Comparison of ENCODE assay signal across 20 cellular contexts in the genomic region with DNA sequence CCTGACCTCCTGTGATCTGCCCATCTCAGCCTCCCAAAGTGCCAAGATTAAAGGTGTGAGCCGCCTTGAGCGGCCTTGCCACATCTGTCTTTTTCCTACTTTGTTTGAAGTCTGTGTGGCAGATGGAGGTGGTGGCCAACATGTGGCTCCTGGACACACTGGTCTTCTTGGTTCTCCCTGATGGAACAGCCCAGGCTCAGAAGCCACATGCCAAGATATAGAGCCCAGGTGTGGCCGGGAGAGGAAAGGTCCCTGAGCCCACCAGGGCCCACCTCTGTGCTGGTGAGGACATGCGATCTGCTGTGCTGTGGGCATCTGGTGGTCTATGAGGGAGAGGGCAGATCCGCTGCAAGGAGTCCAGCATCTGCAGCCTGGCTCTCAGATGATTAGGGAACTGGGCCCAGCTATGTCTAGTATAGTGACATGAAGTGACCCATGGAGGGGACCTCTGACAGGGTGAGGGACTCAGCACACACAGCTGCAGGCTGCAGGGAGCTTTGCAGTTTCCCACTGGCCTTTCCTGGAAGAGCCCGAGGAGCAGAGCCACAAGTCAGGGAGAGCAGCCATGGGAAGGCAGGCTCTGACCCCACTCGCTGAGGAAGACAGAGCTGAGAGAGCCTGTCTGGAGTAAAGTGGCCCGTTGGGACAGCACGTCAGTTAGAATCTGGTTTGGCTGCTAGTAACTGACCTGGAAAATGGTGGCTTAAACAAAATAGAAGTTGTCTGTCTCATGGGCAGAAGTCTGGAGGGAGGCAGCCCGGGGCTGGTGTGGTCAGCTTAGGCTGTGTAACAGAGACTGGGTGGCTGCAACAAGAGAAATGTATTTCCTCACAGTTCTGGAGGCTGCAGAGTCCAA. TPM values are rescaled to one million over a fixed set of nuclear protein-coding genes. Genes with fewer than 3 reads are reported as not detected.
DNase-seq lines count a peak whose midpoint lies in the region; ATAC-seq and TF ChIP-seq lines count a peak whose summit lies in the region.
"Had no signal": no experiment of that assay in that cellular context is flagged by ENCODE, and none has a peak within 500 bp of the region (broad histone marks: within the 10 kb centered on the region; RNA-seq: fewer than 3 reads in every experiment).

No MANE protein-coding gene starts in this region.

- H3K4me3 Mint-ChIP-seq in CD14-positive monocyte, result no peak overlapping the region
- H3K4me3 Mint-ChIP-seq in activated CD8-positive, alpha-beta memory T cell treated with anti-CD3 and anti-CD28 coated beads, Interleukin-2, amount 10 ng/mL, durations not matched to agents 7 days and 5 days, result no peak overlapping the region
- H3K4me3 Mint-ChIP-seq in osteocyte (ENCODE audit: unreplicated experiment), result no peak overlapping the region
- H3K4me3 Mint-ChIP-seq: brain; dendritic cell treated with granulocyte-macrophage colony-stimulating factor and Interleukin-4, amounts not matched to agents 40 ng/mL and 50 ng/mL, for 4 days; naive thymus-derived CD8-positive, alpha-beta T cell had no signal

- H3K27me3 Mint-ChIP-seq in CD14-positive monocyte (ENCODE audit: low read depth in 3 of 3) (peaks cover 0 to 3% (median 3%) of the 10 kb centered on the region in 3 donors), osteocyte (ENCODE audit: unreplicated experiment) (peaks cover 11% of the 10 kb centered on the region)
- H3K27me3 Mint-ChIP-seq in activated CD8-positive, alpha-beta memory T cell treated with anti-CD3 and anti-CD28 coated beads, Interleukin-2, amount 10 ng/mL, durations not matched to agents 7 days and 5 days, result no peaks in the 10 kb centered on the region
- H3K27me3 Mint-ChIP-seq: brain; dendritic cell treated with granulocyte-macrophage colony-stimulating factor and Interleukin-4, amounts not matched to agents 40 ng/mL and 50 ng/mL, for 4 days had no signal

- CTCF ChIA-PET in activated CD8-positive, alpha-beta memory T cell treated with anti-CD3 and anti-CD28 coated beads, Interleukin-2, amount 10 ng/mL, durations not matched to agents 7 days and 5 days (lab: Charles Lee), result no interaction called here

- H3K36me3 ChIP-seq in left ventricle myocardium inferior, result no peaks in the 10 kb centered on the region
- H3K36me3 ChIP-seq: prostate gland, uterus had no signal

- H3K27ac ChIP-seq in left ventricle myocardium inferior (replicated peaks), result peak overlapping the region; percentile 33
- H3K27ac ChIP-seq: C4-2B, prostate gland, uterus had no signal

- intact Hi-C loops in CD14-positive monocyte (cut with micrococcal nuclease) (no loop called here), left ventricle myocardium inferior (cut with micrococcal nuclease) (no loop called here)

- H3K36me3 Mint-ChIP-seq in CD14-positive monocyte (no peaks in the 10 kb centered on the region), osteocyte (ENCODE audit: unreplicated experiment) (no peaks in the 10 kb centered on the region)
- no peaks in the 10 kb centered on the region for H3K36me3 Mint-ChIP-seq in activated CD8-positive, alpha-beta memory T cell treated with anti-CD3 and anti-CD28 coated beads, Interleukin-2, amount 10 ng/mL, durations not matched to agents 7 days and 5 days
- H3K36me3 Mint-ChIP-seq: naive thymus-derived CD8-positive, alpha-beta T cell had no signal

- H3K9me3 Mint-ChIP-seq in CD14-positive monocyte (no peaks in the 10 kb centered on the region), osteocyte (ENCODE audit: unreplicated experiment) (no peaks in the 10 kb centered on the region)
- H3K9me3 Mint-ChIP-seq in activated CD8-positive, alpha-beta memory T cell treated with anti-CD3 and anti-CD28 coated beads, Interleukin-2, amount 10 ng/mL, durations not matched to agents 7 days and 5 days (ENCODE audit: low read depth), result no peaks in the 10 kb centered on the region
- H3K9me3 Mint-ChIP-seq: dendritic cell treated with granulocyte-macrophage colony-stimulating factor and Interleukin-4, amounts not matched to agents 40 ng/mL and 50 ng/mL, for 4 days; naive thymus-derived CD8-positive, alpha-beta T cell had no signal

- peaks cover 12% of the 10 kb centered on the region for H3K4me1 ChIP-seq in left ventricle myocardium inferior
- H3K4me1 ChIP-seq: prostate gland, uterus had no signal

- no peak for TF ChIP-seq CTCF in CD14-positive monocyte (IDR thresholded peaks at IDR 0.05)
- no peak for TF ChIP-seq CTCF in left ventricle myocardium inferior (IDR thresholded peaks at IDR 0.05; ENCODE audit: borderline replicate concordance)
- TF ChIP-seq CTCF in osteocyte (IDR thresholded peaks at IDR 0.05), result no peak
- TF ChIP-seq CTCF in GM13977 (IDR thresholded peaks at IDR 0.05; ENCODE audit: extremely low read depth, insufficient read depth, missing control alignments), result no peak

- no peak for ATAC-seq in activated CD8-positive, alpha-beta memory T cell treated with anti-CD3 and anti-CD28 coated beads, Interleukin-2, amount 10 ng/mL, durations not matched to agents 7 days and 5 days
- ATAC-seq in HG03469 (IDR thresholded peaks at IDR 0.05; ENCODE audit: unreplicated experiment), result no peak
- ATAC-seq: HCT116; naive thymus-derived CD8-positive, alpha-beta T cell had no signal

- H3K27ac Mint-ChIP-seq in CD14-positive monocyte (no peak overlapping the region), osteocyte (ENCODE audit: unreplicated experiment) (no peak overlapping the region)
- no peak overlapping the region for H3K27ac Mint-ChIP-seq in activated CD8-positive, alpha-beta memory T cell treated with anti-CD3 and anti-CD28 coated beads, Interleukin-2, amount 10 ng/mL, durations not matched to agents 7 days and 5 days
- H3K27ac Mint-ChIP-seq: dendritic cell treated with granulocyte-macrophage colony-stimulating factor and Interleukin-4, amounts not matched to agents 40 ng/mL and 50 ng/mL, for 4 days; naive thymus-derived CD8-positive, alpha-beta T cell had no signal

- in situ Hi-C loops in GM13977 (cut with MboI; ENCODE audit: low pct_unique_long_range_greater_than_20kb, low sequenced_read_pairs, unreplicated experiment), result no loop called here

- DNase-seq in CD14-positive monocyte (ENCODE audit: low spot score), result peak; percentile 24
- DNase-seq in activated CD8-positive, alpha-beta memory T cell treated with anti-CD3 and anti-CD28 coated beads, Interleukin-2, amount 10 ng/mL, durations not matched to agents 7 days and 5 days, result peak; percentile 23
- no peak for DNase-seq in left ventricle myocardium inferior
- peak; percentile 73 for DNase-seq in osteocyte (ENCODE audit: extremely low spot score, unreplicated experiment)
- DNase-seq in GM13977 (ENCODE audit: low spot score), result no peak
- no peak for DNase-seq in effector CD4-positive, alpha-beta T cell
- DNase-seq in NCI-H2196 (lab: John Stamatoyannopoulos, UW; ENCODE audit: unreplicated experiment), result no peak
- DNase-seq: DMS 273 treated with DMSO at 0.1 percent for 48 hours; hypothalamus; naive thymus-derived CD8-positive, alpha-beta T cell; NCI-H524; SK-N-SH; stimulated activated CD4-positive, alpha-beta T cell treated with anti-CD3 and anti-CD28 coated beads, Interleukin-4, amount 100 ng/mL, for 24 hours; uterus had no signal

- peaks cover 14% of the 10 kb centered on the region for H3K9me3 ChIP-seq in left ventricle myocardium inferior (replicated peaks)
- H3K9me3 ChIP-seq: prostate gland, SK-N-SH, uterus had no signal

- H3K4me3 ChIP-seq in left ventricle myocardium inferior, result no peak overlapping the region
- H3K4me3 ChIP-seq: prostate gland, uterus had no signal

- H3K27me3 ChIP-seq in left ventricle myocardium inferior (ENCODE audit: low read depth), result no peaks in the 10 kb centered on the region
- H3K27me3 ChIP-seq: uterus had no signal

- H3K4me1 Mint-ChIP-seq in CD14-positive monocyte (no peaks in the 10 kb centered on the region), osteocyte (ENCODE audit: unreplicated experiment) (no peaks in the 10 kb centered on the region)
- no peaks in the 10 kb centered on the region for H3K4me1 Mint-ChIP-seq in activated CD8-positive, alpha-beta memory T cell treated with anti-CD3 and anti-CD28 coated beads, Interleukin-2, amount 10 ng/mL, durations not matched to agents 7 days and 5 days
- H3K4me1 Mint-ChIP-seq: naive thymus-derived CD8-positive, alpha-beta T cell had no signal

RNA-seq across cellular contexts. Expression of a gene that starts 25.9 kb away (rescaled TPM):
- polyA plus RNA-seq in CD14-positive monocyte, result under 1 TPM in 1 of 2 donors, not detected in 1; 0.01 TPM
- total RNA-seq in activated CD8-positive, alpha-beta memory T cell treated with anti-CD3 and anti-CD28 coated beads, Interleukin-2, amount 10 ng/mL, durations not matched to agents 7 days and 5 days, result 1 to 10 TPM; 1.3 to 6.7 TPM
- 2.8 TPM for total RNA-seq in left ventricle myocardium inferior
- total RNA-seq in osteocyte, result 0.05 and 0.08 TPM in 2 replicates
- total RNA-seq: naive thymus-derived CD8-positive, alpha-beta T cell had no signal

Comparison
In these comparisons a context has a peak if more than half of its experiments do, and no peak if none do; other contexts are left out.
1. DNase-seq: peak in CD14-positive monocyte (single experiment), activated CD8-positive, alpha-beta memory T cell treated with anti-CD3 and anti-CD28 coated beads, Interleukin-2, amount 10 ng/mL, durations not matched to agents 7 days and 5 days (single experiment) and osteocyte (single experiment); none in left ventricle myocardium inferior (single experiment), GM13977 (single experiment), effector CD4-positive, alpha-beta T cell (single experiment) and NCI-H2196 (single experiment).